In the genomic region with DNA sequence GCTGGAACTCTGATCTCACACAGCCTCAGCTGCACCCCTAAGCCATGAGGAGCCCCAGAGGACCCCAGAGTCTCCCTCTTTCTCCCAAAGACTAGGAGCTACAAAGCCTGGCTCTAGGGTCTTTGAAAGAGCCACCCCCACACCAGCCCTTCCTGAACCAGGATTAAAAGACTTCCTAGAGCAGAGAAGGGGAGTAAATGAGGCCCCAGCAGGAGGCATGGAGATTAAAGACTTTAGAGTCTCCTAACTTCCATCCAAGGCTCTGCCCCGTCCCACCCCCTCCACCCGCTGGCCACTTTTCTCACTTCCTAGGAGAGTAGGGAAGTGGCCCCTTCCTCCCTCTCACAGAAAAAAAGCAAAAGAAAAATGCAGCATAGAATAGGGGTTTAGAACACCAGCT, we compare ENCODE assay signal across 8 cellular contexts. TPM values are rescaled to one million over a fixed set of nuclear protein-coding genes. Genes with fewer than 3 reads are reported as not detected.
DNase-seq lines count a peak whose midpoint lies in the region; ATAC-seq, FAIRE-seq and TF ChIP-seq lines count a peak whose summit lies in the region.

No MANE protein-coding gene starts in this region.

- H3K4me3 ChIP-seq in iPS-20b (ENCODE audit: low read length) (peak overlapping the region; percentile 82), subcutaneous abdominal adipose tissue (ENCODE audit: low read depth in 1 of 5, low read length in 5 of 5) (peak overlapping the region; percentile 56 to 78 (median 73))

- peaks cover 21% of the 10 kb centered on the region for H3K27me3 Mint-ChIP-seq in activated CD4-positive, alpha-beta T cell treated with anti-CD3 and anti-CD28 coated beads for 36 hours
- H3K27me3 Mint-ChIP-seq in activated T-helper 17 cell treated with anti-CD3 and anti-CD28 coated beads, Interleukin-2, amount 50 U/mL, for 72 hours = no peaks in the 10 kb centered on the region

- TF ChIP-seq POLR2A in H54 (IDR thresholded peaks at IDR 0.05; ENCODE audit: low read depth, low read length) = no peak

- H3K36me3 Mint-ChIP-seq in activated CD4-positive, alpha-beta T cell treated with anti-CD3 and anti-CD28 coated beads for 36 hours (ENCODE audit: low read depth) = no peaks in the 10 kb centered on the region
- H3K36me3 Mint-ChIP-seq in activated T-helper 17 cell treated with anti-CD3 and anti-CD28 coated beads, Interleukin-2, amount 50 U/mL, for 72 hours (ENCODE audit: low read depth) = peaks cover 68% of the 10 kb centered on the region

- H3K9me3 ChIP-seq in iPS-20b (ENCODE audit: insufficient read depth, low read depth, low read length) = no peaks in the 10 kb centered on the region
- H3K9me3 ChIP-seq in subcutaneous abdominal adipose tissue (ENCODE audit: control insufficient read depth in 5 of 5, low read length in 5 of 5) = no peaks in the 10 kb centered on the region

- POLR2A ChIA-PET in activated CD4-positive, alpha-beta T cell treated with anti-CD3 and anti-CD28 coated beads for 36 hours (lab: Charles Lee) = interaction anchor here (1.6 kb wide), 1 partner anchor 57 kb away, joined by 3 read pairs; no protein-coding TSS in a partner anchor

- H3K27ac Mint-ChIP-seq in activated CD4-positive, alpha-beta T cell treated with anti-CD3 and anti-CD28 coated beads for 36 hours = peak overlapping the region; percentile 95
- peak overlapping the region; percentile 94 for H3K27ac Mint-ChIP-seq in activated T-helper 17 cell treated with anti-CD3 and anti-CD28 coated beads, Interleukin-2, amount 50 U/mL, for 72 hours

- peaks cover 64% of the 10 kb centered on the region for H3K27me3 ChIP-seq in iPS-20b (ENCODE audit: insufficient read depth, low read length)
- peaks cover 3 to 30% (median 11%) of the 10 kb centered on the region in 5 donors for H3K27me3 ChIP-seq in subcutaneous abdominal adipose tissue (ENCODE audit: control insufficient read depth in 5 of 5, insufficient read depth in 4 of 5, low read length in 5 of 5)

- H3K9ac ChIP-seq in iPS-20b (ENCODE audit: low read depth, low read length) = peak overlapping the region; percentile 67; the same call in 1 of the 2 replicates
- H3K9ac ChIP-seq in subcutaneous abdominal adipose tissue (ENCODE audit: low read length in 5 of 5) = peak overlapping the region in 3 of 5 donors; percentile 54 to 64 (median 58)

- H3K36me3 ChIP-seq in iPS-20b (ENCODE audit: insufficient read depth, low read depth, low read length) (no peaks in the 10 kb centered on the region), subcutaneous abdominal adipose tissue (ENCODE audit: control insufficient read depth in 5 of 5, insufficient read depth in 5 of 5, low read length in 5 of 5) (peaks cover 0 to 2% (median 0%) of the 10 kb centered on the region in 5 donors)

- H3K4me1 ChIP-seq in iPS-20b (ENCODE audit: insufficient read depth, low read length) (peaks cover 13% of the 10 kb centered on the region; the same call in 1 of the 2 replicates), subcutaneous abdominal adipose tissue (ENCODE audit: control insufficient read depth in 5 of 5, insufficient read depth in 5 of 5, low read length in 5 of 5) (peaks cover 0 to 54% (median 22%) of the 10 kb centered on the region in 5 donors)

- no peaks in the 10 kb centered on the region for H3K9me3 Mint-ChIP-seq in activated CD4-positive, alpha-beta T cell treated with anti-CD3 and anti-CD28 coated beads for 36 hours (ENCODE audit: low read depth)
- H3K9me3 Mint-ChIP-seq in activated T-helper 17 cell treated with anti-CD3 and anti-CD28 coated beads, Interleukin-2, amount 50 U/mL, for 72 hours = no peaks in the 10 kb centered on the region

- CTCF ChIA-PET in activated CD4-positive, alpha-beta T cell treated with anti-CD3 and anti-CD28 coated beads for 36 hours (lab: Charles Lee) = interaction anchor here (0.5 to 1.7 kb wide), 3 partner anchors 115 to 169 kb away, joined by 3 to 5 read pairs (median 3); no protein-coding TSS in a partner anchor

- H3K27ac ChIP-seq in iPS-20b (ENCODE audit: low read length) (no peak overlapping the region), subcutaneous abdominal adipose tissue (ENCODE audit: low read depth, low read length) (no peak overlapping the region)

- no peak for FAIRE-seq in RCC 7860 (lab: Jason Lieb, UNC)
- FAIRE-seq in H54 (lab: Jason Lieb, UNC) = no peak

- peak; percentile 15 for DNase-seq in activated CD4-positive, alpha-beta T cell treated with anti-CD3 and anti-CD28 coated beads for 36 hours
- no peak for DNase-seq in activated CD4-positive, alpha-beta T cell treated with anti-CD3 and anti-CD28 coated beads for 48 hours
- DNase-seq in RCC 7860 (ENCODE audit: low spot score) (no peak), NCI-H2081 treated with DMSO at 0.1 percent for 48 hours (lab: John Stamatoyannopoulos, UW) (no peak), H54 (ENCODE audit: insufficient read length, low spot score) (no peak)

- no peak for ATAC-seq in activated CD4-positive, alpha-beta T cell treated with anti-CD3 and anti-CD28 coated beads for 36 hours
- ATAC-seq in activated T-helper 17 cell treated with anti-CD3 and anti-CD28 coated beads, Interleukin-2, amount 50 U/mL, for 72 hours (replicated peaks) = no peak

- H3K4me1 Mint-ChIP-seq in activated CD4-positive, alpha-beta T cell treated with anti-CD3 and anti-CD28 coated beads for 36 hours = peaks cover 54% of the 10 kb centered on the region
- H3K4me1 Mint-ChIP-seq in activated T-helper 17 cell treated with anti-CD3 and anti-CD28 coated beads, Interleukin-2, amount 50 U/mL, for 72 hours = peaks cover 35% of the 10 kb centered on the region

- peak overlapping the region; percentile 88 for H3K4me3 Mint-ChIP-seq in activated CD4-positive, alpha-beta T cell treated with anti-CD3 and anti-CD28 coated beads for 36 hours
- no peak overlapping the region for H3K4me3 Mint-ChIP-seq in activated T-helper 17 cell treated with anti-CD3 and anti-CD28 coated beads, Interleukin-2, amount 50 U/mL, for 72 hours

- intact Hi-C loops in activated CD4-positive, alpha-beta T cell treated with anti-CD3 and anti-CD28 coated beads for 36 hours (cut with DNase I, micrococcal nuclease) = loop anchor here in 1 of 2 experiments (2.0 to 5.0 kb wide), 2 partner anchors 81 to 109 kb away; no protein-coding TSS in a partner anchor

RNA-seq across cellular contexts. Expression of gene PREX1, which starts 1.7 kb away (rescaled TPM):
- total RNA-seq in activated CD4-positive, alpha-beta T cell treated with anti-CD3 and anti-CD28 coated beads for 36 hours = 10 to 100 TPM; 36.5 to 39.2 TPM
- total RNA-seq in activated T-helper 17 cell treated with anti-CD3 and anti-CD28 coated beads, Interleukin-2, amount 50 U/mL, for 72 hours = 100 to 1,000 TPM in 1 of 2 donors, 10 to 100 TPM in 1; 96.1 to 111 TPM
